Comparison of ENCODE assay signal across 8 cellular contexts in genomic region chr3:148991219-148992026, GRCh38. TPM values are rescaled to one million over a fixed set of nuclear protein-coding genes. Genes with fewer than 3 reads are reported as not detected.
DNase-seq lines count a peak whose midpoint lies in the region; ATAC-seq and TF ChIP-seq lines count a peak whose summit lies in the region.

Gene GYG1 (plus strand): TSS chr3:148991540. CDS start chr3:148991641, 101 bp downstream.

- H2AFZ ChIP-seq in neural cell (ENCODE audit: low read depth, low read length) = no peak within 1 kb of the TSS

- H3K36me3 ChIP-seq in neural cell (ENCODE audit: insufficient read depth, low read length) = no peaks in the 10 kb centered on the region
- peaks cover 13 to 22% of the 10 kb centered on the region in 2 donors for H3K36me3 ChIP-seq in stomach smooth muscle (ENCODE audit: control insufficient read depth in 2 of 2, insufficient read depth in 2 of 2, low read length in 2 of 2)

- no peaks in the 10 kb centered on the region for H3K9me2 ChIP-seq in neural cell (ENCODE audit: insufficient read depth, low read length)

- no peaks in the 10 kb centered on the region for H4K20me1 ChIP-seq in neural cell (ENCODE audit: insufficient read depth)

- no peaks in the 10 kb centered on the region for H3K79me2 ChIP-seq in neural cell (replicated peaks; ENCODE audit: insufficient read depth, low read length)

- TF ChIP-seq CTCF in fibroblast of villous mesenchyme (IDR thresholded peaks at IDR 0.05; ENCODE audit: insufficient read depth, low read depth, low read length) (peak; percentile 27), neural cell (IDR thresholded peaks at IDR 0.05; ENCODE audit: poor library complexity, severe bottlenecking) (peak; percentile 62)

- H3K9ac ChIP-seq in neural cell (ENCODE audit: low read length) = peak within 1 kb of the TSS; percentile 49
- peak within 1 kb of the TSS; percentile 88 to 89 for H3K9ac ChIP-seq in stomach smooth muscle (ENCODE audit: low read length in 2 of 2)

- H3K27me3 ChIP-seq in neural cell (ENCODE audit: insufficient read depth, low read depth, low read length) = peaks cover 12% of the 10 kb centered on the region
- no peaks in the 10 kb centered on the region for H3K27me3 ChIP-seq in stomach smooth muscle (ENCODE audit: control insufficient read depth in 1 of 2, insufficient read depth in 2 of 2, low read length in 2 of 2)

- H3K27ac ChIP-seq in neural cell (ENCODE audit: low read length) (no peak within 1 kb of the TSS), stomach smooth muscle (ENCODE audit: low read length) (peak within 1 kb of the TSS; percentile 91)

- H3K4me1 ChIP-seq in stomach smooth muscle (ENCODE audit: control insufficient read depth, insufficient read depth, low read length) = peaks cover 14% of the 10 kb centered on the region

- peak; percentile 85 for ATAC-seq in GM21526 (IDR thresholded peaks at IDR 0.05; ENCODE audit: low FRiP score, unreplicated experiment)

- no peak for TF ChIP-seq EP300 in neural cell (conservative IDR thresholded peaks at IDR 0.05; ENCODE audit: poor library complexity, severe bottlenecking)

- peak within 1 kb of the TSS; percentile 82 for H3K4me3 ChIP-seq in fibroblast of villous mesenchyme (ENCODE audit: low read depth, low read length)
- peak within 1 kb of the TSS; percentile 90 for H3K4me3 ChIP-seq in neural cell (ENCODE audit: low read length)
- peak within 1 kb of the TSS; percentile 66 to 84 for H3K4me3 ChIP-seq in stomach smooth muscle (ENCODE audit: low read length in 2 of 2)

- TF ChIP-seq RAD21 in neural cell (conservative IDR thresholded peaks at IDR 0.05) = no peak

- peak within 1 kb of the TSS; percentile 35 for H3K4me2 ChIP-seq in neural cell (ENCODE audit: low read length)

- no peaks in the 10 kb centered on the region for H3K9me3 ChIP-seq in neural cell (ENCODE audit: low read length)
- H3K9me3 ChIP-seq in stomach smooth muscle (ENCODE audit: control insufficient read depth in 2 of 2, low read length in 2 of 2) = no peaks in the 10 kb centered on the region

- H3F3A ChIP-seq in neural cell (ENCODE audit: insufficient read depth, low read length, poor library complexity, severe bottlenecking) = no peaks in the 10 kb centered on the region

- DNase-seq in DMS53 treated with DMSO at 0.1 percent for 48 hours (lab: John Stamatoyannopoulos, UW; ENCODE audit: unreplicated experiment) (peak; percentile 51), HuH-7.5 (ENCODE audit: low spot score) (peak; percentile 87), SHP77 treated with DMSO at 0.1 percent for 48 hours (lab: John Stamatoyannopoulos, UW) (peak; percentile 56), fibroblast of villous mesenchyme (ENCODE audit: low read depth) (peak; percentile 82)
- peak; percentile 92 for DNase-seq in activated effector memory CD4-positive, alpha-beta T cell treated with anti-CD3 and anti-CD28 coated beads, Interleukin-2, amount 50 U/mL, for 16 hours

TF ChIP-seq in neural cell, 6 proteins besides CTCF, POLR2A, EP300 and RAD21:
- no peak for TF ChIP-seq TAF1 (IDR thresholded peaks at IDR 0.05; ENCODE audit: low read depth)
- TF ChIP-seq MXI1 (conservative IDR thresholded peaks at IDR 0.05; ENCODE audit: poor library complexity, severe bottlenecking) = peak; percentile 87
- TF ChIP-seq POLR2AphosphoS5 (IDR thresholded peaks at IDR 0.05) = peak; percentile 21

RNA-seq across cellular contexts. Expression of gene GYG1, which starts in this region (rescaled TPM):
- 33.2 and 43.6 TPM in 2 replicates for total RNA-seq in fibroblast of villous mesenchyme
- polyA plus RNA-seq in neural cell = 2.4 and 3.1 TPM in 2 replicates
- 3.4 and 4.4 TPM in 2 replicates for polyA minus RNA-seq in neural cell
